In the genomic region with DNA sequence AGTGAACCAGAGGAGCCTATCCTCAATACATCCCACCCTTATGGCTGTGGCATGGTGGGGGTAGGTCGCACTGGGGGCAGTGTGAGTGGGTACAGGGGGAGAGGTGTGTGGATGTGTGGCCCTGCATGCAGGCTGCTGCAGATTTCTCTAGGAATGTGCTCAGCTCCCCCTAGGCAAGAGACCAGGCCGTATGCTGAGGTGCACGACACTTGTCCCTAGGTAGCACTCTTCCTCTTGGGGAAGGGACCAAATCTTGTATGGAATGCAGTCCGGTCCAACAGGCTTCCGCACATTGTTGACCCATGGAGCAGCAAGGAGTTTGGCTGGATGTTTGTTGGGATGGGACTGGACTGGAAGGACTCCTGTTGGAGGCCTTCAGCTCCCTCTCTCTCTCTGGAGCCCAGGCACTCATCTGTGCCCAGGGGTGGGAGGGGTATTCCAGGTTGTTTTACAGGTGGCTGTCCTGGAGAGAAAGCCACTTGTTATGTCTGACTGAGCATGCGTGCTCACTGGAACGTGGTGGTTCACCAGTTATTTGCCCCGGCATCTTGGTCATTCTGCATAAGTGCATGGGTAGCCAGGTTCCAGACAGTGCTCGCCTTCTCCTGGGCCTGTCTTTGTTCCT, we compare ENCODE assay signal across 21 cellular contexts. TPM values are rescaled to one million over a fixed set of nuclear protein-coding genes. Genes with fewer than 3 reads are reported as not detected.
DNase-seq lines count a peak whose midpoint lies in the region; ATAC-seq, FAIRE-seq and TF ChIP-seq lines count a peak whose summit lies in the region.
"Had no signal": no experiment of that assay in that cellular context is flagged by ENCODE, and none has a peak within 500 bp of the region (broad histone marks: within the 10 kb centered on the region; RNA-seq: fewer than 3 reads in every experiment).

No MANE protein-coding gene starts in this region.

- intact Hi-C loops in right lobe of liver (cut with DNase I), result no loop called here
- intact Hi-C loops in HepG2 (cut with micrococcal nuclease; ENCODE audit: unreplicated experiment), result no loop called here
- intact Hi-C loops in colonic mucosa (cut with DNase I), result no loop called here
- intact Hi-C loops in mucosa of descending colon (cut with DNase I, micrococcal nuclease), result no loop called here

- ATAC-seq in right lobe of liver (no peak), HepG2 (no peak), mucosa of descending colon (no peak)
- ATAC-seq: effector memory CD8-positive, alpha-beta T cell had no signal

- no peaks in the 10 kb centered on the region for H3K36me3 ChIP-seq in right lobe of liver
- H3K36me3 ChIP-seq in HepG2 (replicated peaks in 1 of 2; ENCODE audit: control insufficient read depth in 1 of 2, insufficient read depth in 2 of 2, low read length in 2 of 2), result no peaks in the 10 kb centered on the region
- H3K36me3 ChIP-seq in colonic mucosa, result no peaks in the 10 kb centered on the region
- H3K36me3 ChIP-seq in trophoblast cell (ENCODE audit: control insufficient read depth in 1 of 2, insufficient read depth in 2 of 2, low read length in 2 of 2), result peaks cover 11 to 21% of the 10 kb centered on the region in 2 experiments
- H3K36me3 ChIP-seq in mucosa of descending colon (ENCODE audit: low read depth), result no peaks in the 10 kb centered on the region
- H3K36me3 ChIP-seq: esophagus muscularis mucosa had no signal

- no peak overlapping the region for H2BK12ac ChIP-seq in trophoblast cell (ENCODE audit: low read length)

- H3K14ac ChIP-seq in trophoblast cell (ENCODE audit: low read length), result peak overlapping the region; percentile 51

- in situ Hi-C loops in HepG2 (cut with HindIII; ENCODE audit: extremely low pct_ligation_motif_present, low pct_unique_long_range_greater_than_20kb), result no loop called here

- peak overlapping the region; percentile 43 for H2BK120ac ChIP-seq in trophoblast cell (ENCODE audit: insufficient read depth, low read length, poor library complexity)

- H3K27ac ChIP-seq in right lobe of liver, result no peak overlapping the region
- no peak overlapping the region for H3K27ac ChIP-seq in HepG2 (ENCODE audit: extremely low read length, insufficient read depth, low read length)
- H3K27ac ChIP-seq in colonic mucosa, result no peak overlapping the region
- peak overlapping the region; percentile 17 for H3K27ac ChIP-seq in trophoblast cell (ENCODE audit: low read depth, low read length)

- no peak overlapping the region for H3K23ac ChIP-seq in trophoblast cell (ENCODE audit: low read length)

- H3K4me1 ChIP-seq in right lobe of liver, result peaks cover 0 to 8% (median 0%) of the 10 kb centered on the region in 4 donors
- peaks cover 28% of the 10 kb centered on the region for H3K4me1 ChIP-seq in HepG2 (ENCODE audit: insufficient read depth, low read length)
- no peaks in the 10 kb centered on the region for H3K4me1 ChIP-seq in colonic mucosa
- H3K4me1 ChIP-seq in trophoblast cell (ENCODE audit: control insufficient read depth in 1 of 2, insufficient read depth in 2 of 2, low read length in 2 of 2), result peaks cover 15 to 16% of the 10 kb centered on the region in 2 experiments
- H3K4me1 ChIP-seq in mucosa of descending colon (ENCODE audit: low read depth), result no peaks in the 10 kb centered on the region

- peak overlapping the region; percentile 70 for H4K12ac ChIP-seq in trophoblast cell (ENCODE audit: low read depth, low read length)

- peak overlapping the region; percentile 55 for H3K4ac ChIP-seq in trophoblast cell (ENCODE audit: low read depth, low read length)

- no peak for TF ChIP-seq RAD21 in HepG2 (CRISPR knock-in tag; IDR thresholded peaks at IDR 0.05)

- no TSS peak for BruUV-seq in HepG2 (replicated peaks; lab: Mats Ljungman, UMichigan)

- H3K27ac Mint-ChIP-seq in activated CD4-positive, alpha-beta memory T cell treated with anti-CD3 and anti-CD28 coated beads, Interleukin-2, amount 10 ng/mL, durations not matched to agents 7 days and 5 days, result no peak overlapping the region
- H3K27ac Mint-ChIP-seq: activated CD4-positive, alpha-beta T cell treated with anti-CD3 and anti-CD28 coated beads, Interleukin-2, amount 10 ng/mL, durations not matched to agents 7 days and 5 days; effector memory CD8-positive, alpha-beta T cell; memory B cell had no signal

- peaks cover 4% of the 10 kb centered on the region for H3K79me1 ChIP-seq in trophoblast cell (ENCODE audit: low read length)

- H3K79me2 ChIP-seq in HepG2 (ENCODE audit: insufficient read depth, low read length) (no peaks in the 10 kb centered on the region), trophoblast cell (ENCODE audit: control insufficient read depth, insufficient read depth, low read length, poor library complexity) (peaks cover 2% of the 10 kb centered on the region)

- H4K8ac ChIP-seq in trophoblast cell (ENCODE audit: low read depth, low read length), result no peak overlapping the region

- no peaks in the 10 kb centered on the region for H3K36me3 Mint-ChIP-seq in activated CD4-positive, alpha-beta memory T cell treated with anti-CD3 and anti-CD28 coated beads, Interleukin-2, amount 10 ng/mL, durations not matched to agents 7 days and 5 days (ENCODE audit: low read depth)

- H3K4me2 ChIP-seq in HepG2 (ENCODE audit: low read depth, low read length) (no peak overlapping the region), trophoblast cell (ENCODE audit: low read length) (no peak overlapping the region)

- peaks cover 7% of the 10 kb centered on the region for H3K4me1 Mint-ChIP-seq in activated CD4-positive, alpha-beta memory T cell treated with anti-CD3 and anti-CD28 coated beads, Interleukin-2, amount 10 ng/mL, durations not matched to agents 7 days and 5 days

- FAIRE-seq in HepG2 (lab: Jason Lieb, UNC), result no peak
- FAIRE-seq: HTR-8/SVneo had no signal

- H3K9me3 Mint-ChIP-seq in activated CD4-positive, alpha-beta memory T cell treated with anti-CD3 and anti-CD28 coated beads, Interleukin-2, amount 10 ng/mL, durations not matched to agents 7 days and 5 days, result no peaks in the 10 kb centered on the region
- H3K9me3 Mint-ChIP-seq: activated CD4-positive, alpha-beta T cell treated with anti-CD3 and anti-CD28 coated beads, Interleukin-2, amount 10 ng/mL, durations not matched to agents 7 days and 5 days; central memory CD8-positive, alpha-beta T cell; effector memory CD8-positive, alpha-beta T cell; memory B cell; T-cell had no signal

- no peaks in the 10 kb centered on the region for H3K27me3 Mint-ChIP-seq in activated CD4-positive, alpha-beta memory T cell treated with anti-CD3 and anti-CD28 coated beads, Interleukin-2, amount 10 ng/mL, durations not matched to agents 7 days and 5 days
- H3K27me3 Mint-ChIP-seq: activated CD4-positive, alpha-beta T cell treated with anti-CD3 and anti-CD28 coated beads, Interleukin-2, amount 10 ng/mL, durations not matched to agents 7 days and 5 days; central memory CD8-positive, alpha-beta T cell; effector memory CD8-positive, alpha-beta T cell; memory B cell; T-cell had no signal

- WGBS in right lobe of liver (ENCODE audit: insufficient coverage, low coverage, low lambda C conversion rate, missing lambda C conversion rate), result 48% methylated on average over 4 of the region's 9 CpGs
- WGBS in HepG2 (ENCODE audit: low lambda C conversion rate), result 75% methylated on average over 3 of the region's 9 CpGs
- no CpG with 5 or more reads among the region's 9 CpGs for WGBS in trophoblast cell (ENCODE audit: extremely low coverage, insufficient coverage, insufficient read length)

- peak in 2 of 3 donors; percentile 12 to 36 for DNase-seq in right lobe of liver
- DNase-seq in HepG2 (ENCODE audit: low spot score), result no peak
- no peak for DNase-seq in colonic mucosa
- DNase-seq in trophoblast cell, result peak; percentile 61 to 79
- no peak for DNase-seq in kidney tubule cell (ENCODE audit: low spot score)
- DNase-seq in activated CD4-positive, alpha-beta T cell treated with anti-CD3 and anti-CD28 coated beads for 1 hour, result no peak
- DNase-seq in mucosa of descending colon, result no peak
- DNase-seq in activated CD4-positive, alpha-beta memory T cell treated with anti-CD3 and anti-CD28 coated beads, Interleukin-2, amount 10 ng/mL, durations not matched to agents 7 days and 5 days, result no peak
- DNase-seq: activated CD4-positive, alpha-beta T cell treated with anti-CD3 and anti-CD28 coated beads, Interleukin-2, amount 10 ng/mL, durations not matched to agents 7 days and 5 days; activated CD8-positive, alpha-beta memory T cell treated with anti-CD3 and anti-CD28 coated beads, Interleukin-2, amount 50 U/mL, for 48 hours; effector memory CD8-positive, alpha-beta T cell; GF-D8; kidney glomerular epithelial cell; NCI-H526 treated with DMSO at 0.1 percent for 48 hours had no signal

- H2BK5ac ChIP-seq in trophoblast cell (ENCODE audit: low read depth, low read length, poor library complexity), result peak overlapping the region; percentile 40

- no peak overlapping the region for H3K4me3 ChIP-seq in right lobe of liver
- no peak overlapping the region for H3K4me3 ChIP-seq in HepG2 (replicated peaks in 1 of 3; ENCODE audit: insufficient read depth in 1 of 3, low read depth in 2 of 3, low read length in 3 of 3)
- H3K4me3 ChIP-seq in colonic mucosa, result peak overlapping the region; percentile 35
- H3K4me3 ChIP-seq in trophoblast cell (ENCODE audit: low read depth, low read length), result no peak overlapping the region
- no peak overlapping the region for H3K4me3 ChIP-seq in mucosa of descending colon

- TF ChIP-seq CTCF in right lobe of liver (IDR thresholded peaks at IDR 0.05) (no peak), HepG2 (CRISPR knock-in tag; IDR thresholded peaks at IDR 0.05) (no peak), colonic mucosa (IDR thresholded peaks at IDR 0.05) (no peak), mucosa of descending colon (IDR thresholded peaks at IDR 0.05) (no peak)

- POLR2A ChIA-PET in HepG2 (lab: Yijun Ruan, JAX), result no interaction called here
- POLR2A ChIA-PET in activated CD4-positive, alpha-beta memory T cell treated with anti-CD3 and anti-CD28 coated beads, Interleukin-2, amount 10 ng/mL, durations not matched to agents 7 days and 5 days (lab: Charles Lee), result no interaction called here

- H3K9me3 ChIP-seq in right lobe of liver (no peaks in the 10 kb centered on the region), HepG2 (ENCODE audit: low read length) (no peaks in the 10 kb centered on the region), colonic mucosa (no peaks in the 10 kb centered on the region), trophoblast cell (ENCODE audit: insufficient read depth, low read depth, low read length) (no peaks in the 10 kb centered on the region), mucosa of descending colon (no peaks in the 10 kb centered on the region)
- H3K9me3 ChIP-seq: esophagus muscularis mucosa, stomach had no signal

- no peak overlapping the region for H2AFZ ChIP-seq in HepG2 (ENCODE audit: low read length)
- H2AFZ ChIP-seq in trophoblast cell (ENCODE audit: insufficient read depth, low read length, poor library complexity), result no peak overlapping the region

- peak overlapping the region; percentile 59 for H3K18ac ChIP-seq in trophoblast cell (ENCODE audit: low read length)

- peak overlapping the region; percentile 46 for H2AK5ac ChIP-seq in trophoblast cell (ENCODE audit: low read length)

- H3K9ac ChIP-seq in HepG2 (ENCODE audit: insufficient read depth, low read depth, low read length) (no peak overlapping the region), colonic mucosa (ENCODE audit: low read depth in 2 of 2, low read length in 2 of 2) (no peak overlapping the region), trophoblast cell (ENCODE audit: low read length) (no peak overlapping the region)

- TF ChIP-seq POLR2A in right lobe of liver (IDR thresholded peaks at IDR 0.05) (no peak), HepG2 (IDR thresholded peaks at IDR 0.05; ENCODE audit: insufficient read depth in 1 of 2, low read depth in 2 of 2, low read length in 2 of 2) (no peak)

- CTCF ChIA-PET in HepG2 (lab: Yijun Ruan, JAX; ENCODE audit: low intra/inter-chr PET ratio, low total read pairs), result no interaction called here
- CTCF ChIA-PET in activated CD4-positive, alpha-beta memory T cell treated with anti-CD3 and anti-CD28 coated beads, Interleukin-2, amount 10 ng/mL, durations not matched to agents 7 days and 5 days (lab: Charles Lee), result no interaction called here

- H3K27me3 ChIP-seq in right lobe of liver (no peaks in the 10 kb centered on the region), HepG2 (ENCODE audit: control insufficient read depth in 1 of 2, insufficient read depth in 2 of 2, low read length in 2 of 2) (no peaks in the 10 kb centered on the region), colonic mucosa (no peaks in the 10 kb centered on the region), trophoblast cell (ENCODE audit: insufficient read depth, low read length) (no peaks in the 10 kb centered on the region)
- H3K27me3 ChIP-seq: esophagus muscularis mucosa, stomach had no signal

- no peak overlapping the region for H3K4me3 Mint-ChIP-seq in activated CD4-positive, alpha-beta memory T cell treated with anti-CD3 and anti-CD28 coated beads, Interleukin-2, amount 10 ng/mL, durations not matched to agents 7 days and 5 days
- H3K4me3 Mint-ChIP-seq: activated CD4-positive, alpha-beta T cell treated with anti-CD3 and anti-CD28 coated beads, Interleukin-2, amount 10 ng/mL, durations not matched to agents 7 days and 5 days; CD14-positive monocyte; central memory CD8-positive, alpha-beta T cell; effector memory CD8-positive, alpha-beta T cell; memory B cell had no signal

- TF ChIP-seq EP300 in HepG2 (IDR thresholded peaks at IDR 0.05; ENCODE audit: low read depth in 2 of 2, low read length in 2 of 2) (no peak), HepG2 (CRISPR knock-in tag; IDR thresholded peaks at IDR 0.05; ENCODE audit: borderline replicate concordance) (no peak)

- no peaks in the 10 kb centered on the region for H4K20me1 ChIP-seq in HepG2 (ENCODE audit: insufficient read depth, low read length)

- H4K91ac ChIP-seq in trophoblast cell (ENCODE audit: low read depth, low read length), result peak overlapping the region; percentile 14

RNA-seq across cellular contexts. Expression of gene NBDY, which starts 55.1 kb away (rescaled TPM):
- total RNA-seq in right lobe of liver (1 to 10 TPM; 2.8 to 10.0 (median 5.4) TPM), HepG2 (2016; rRNA removed; fragmentation: Illumina TruSeq; extraction: Trizol) (1.7 and 3.8 TPM in 2 replicates), colonic mucosa (10 to 100 TPM; 17.6 to 23.3 TPM), mucosa of descending colon (10 to 100 TPM; 14.9 to 22.2 (median 20.0) TPM)
- 0.97 and 1.4 TPM in 2 replicates for total RNA-seq in HepG2 (2016; cell fraction: cytosol; rRNA removed; fragmentation: Illumina TruSeq; extraction: Trizol; ENCODE audit: low read depth)
- 1.4 and 2.5 TPM in 2 replicates for total RNA-seq in HepG2 (2016; cell fraction: insoluble cytoplasmic fraction; rRNA removed; fragmentation: Illumina TruSeq; extraction: Trizol)
- total RNA-seq in HepG2 (2016; cell fraction: membrane; rRNA removed; fragmentation: Illumina TruSeq; extraction: Trizol), result 1.5 and 3.5 TPM in 2 replicates
- 0.56 and 1.4 TPM in 2 replicates for total RNA-seq in HepG2 (2016; cell fraction: nucleus; rRNA removed; fragmentation: Illumina TruSeq; extraction: Trizol)
- 1.4 TPM in 2 replicates for polyA plus RNA-seq in HepG2 (2011; rRNA removed)
- 1.2 and 1.4 TPM in 2 replicates for polyA plus RNA-seq in HepG2 (2011; cell fraction: cytosol; rRNA removed)
- polyA plus RNA-seq in HepG2 (2011; cell fraction: nucleus; rRNA removed), result 0.37 and 0.74 TPM in 2 replicates
- 2.5 and 2.6 TPM in 2 replicates for polyA plus RNA-seq in HepG2 (2012)
- 1.6 and 2.1 TPM in 2 replicates for polyA plus RNA-seq in HepG2 (2016; cell fraction: cytosol; fragmentation: Illumina TruSeq; extraction: Trizol; ENCODE audit: low read depth)
- 5.6 and 6.3 TPM in 2 replicates for polyA plus RNA-seq in HepG2 (2016; cell fraction: insoluble cytoplasmic fraction; fragmentation: Illumina TruSeq; extraction: Trizol; ENCODE audit: low read depth)
- polyA plus RNA-seq in HepG2 (2016; cell fraction: membrane; fragmentation: Illumina TruSeq; extraction: Trizol; ENCODE audit: low read depth), result 2.5 and 2.8 TPM in 2 replicates
- polyA plus RNA-seq in HepG2 (2016; cell fraction: nucleus; fragmentation: Illumina TruSeq; extraction: Trizol; ENCODE audit: insufficient read depth, low read depth), result 3.0 and 5.4 TPM in 2 replicates
- polyA minus RNA-seq in HepG2 (2011; rRNA and poly(A)+ RNA removed; ENCODE audit: low replicate concordance), result 0.46 and 20.4 TPM in 2 replicates
- polyA minus RNA-seq in HepG2 (2011; cell fraction: cytosol; rRNA and poly(A)+ RNA removed), result 1.4 and 1.6 TPM in 2 replicates
- 1.0 and 2.1 TPM in 2 replicates for polyA minus RNA-seq in HepG2 (2011; cell fraction: nucleus; rRNA and poly(A)+ RNA removed)
- polyA plus RNA-seq in trophoblast cell (2013), result 85.5 and 86.3 TPM in 2 replicates
- total RNA-seq in activated CD4-positive, alpha-beta memory T cell treated with anti-CD3 and anti-CD28 coated beads, Interleukin-2, amount 10 ng/mL, durations not matched to agents 7 days and 5 days, result 10 to 100 TPM; 29.2 to 32.7 TPM

Comparison
In these comparisons a context has a peak if more than half of its experiments do, and no peak if none do; other contexts are left out.
1. DNase-seq: peak in right lobe of liver (2 of 3) and trophoblast cell (2 of 2); none in HepG2 (single experiment), colonic mucosa (single experiment), kidney tubule cell (single experiment), activated CD4-positive, alpha-beta T cell treated with anti-CD3 and anti-CD28 coated beads for 1 hour (single experiment), mucosa of descending colon (0 of 3) and activated CD4-positive, alpha-beta memory T cell treated with anti-CD3 and anti-CD28 coated beads, Interleukin-2, amount 10 ng/mL, durations not matched to agents 7 days and 5 days (single experiment).